ENCODE assay signal across 9 cellular contexts in the genomic region with DNA sequence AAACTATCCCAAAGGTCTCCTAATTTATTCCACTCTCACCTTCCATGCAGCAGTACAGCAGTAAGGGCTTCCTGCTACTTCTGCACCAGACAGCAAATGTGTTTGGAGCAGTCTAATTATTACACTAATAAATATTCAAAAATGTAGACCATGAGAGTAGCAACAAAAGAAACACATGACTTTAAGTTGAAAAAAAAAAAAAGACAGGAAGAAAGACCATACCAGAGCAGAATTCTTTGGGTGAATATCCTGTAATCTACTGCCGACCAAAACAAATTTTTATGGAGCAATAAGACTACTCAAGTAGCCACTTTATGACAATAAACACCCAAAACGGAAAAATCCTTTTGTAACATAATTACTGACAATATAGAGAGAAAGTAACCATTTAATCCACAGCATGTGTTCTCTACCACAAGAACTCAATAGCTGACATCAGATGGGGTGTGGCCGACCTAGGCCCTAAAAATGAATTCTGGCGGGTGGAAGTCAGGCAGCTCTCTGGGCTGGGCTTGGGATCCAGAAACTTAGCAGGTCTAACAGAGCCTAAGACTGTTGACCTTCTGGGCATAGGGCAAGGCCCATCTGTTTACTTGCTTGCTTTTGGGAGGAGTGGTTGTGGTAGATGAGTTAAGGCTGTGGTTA. TPM values are rescaled to one million over a fixed set of nuclear protein-coding genes. Genes with fewer than 3 reads are reported as not detected.
DNase-seq lines count a peak whose midpoint lies in the region; TF ChIP-seq lines count a peak whose summit lies in the region.
"Had no signal": no experiment of that assay in that cellular context is flagged by ENCODE, and none has a peak within 500 bp of the region (broad histone marks: within the 10 kb centered on the region; RNA-seq: fewer than 3 reads in every experiment).

No MANE protein-coding gene starts in this region.

- CTCF ChIA-PET in MCF 10A (lab: Yijun Ruan, JAX), result interaction anchor here (0.7 to 1.4 kb wide), 2 partner anchors 155 to 1641 kb away, joined by 3 to 5 read pairs; no protein-coding TSS in a partner anchor
- CTCF ChIA-PET in Caco-2 (lab: Charles Lee), result no interaction called here

- H3K4me1 ChIP-seq in GM23248 (ENCODE audit: insufficient read depth) (peaks cover 53% of the 10 kb centered on the region), sigmoid colon (peaks cover 0 to 49% (median 30%) of the 10 kb centered on the region in 4 donors), neuronal stem cell (ENCODE audit: control insufficient read depth in 2 of 2, insufficient read depth in 1 of 2, low read depth in 1 of 2, low read length in 2 of 2) (peaks cover 0 to 17% of the 10 kb centered on the region in 2 donors), Caco-2 (peaks cover 15% of the 10 kb centered on the region)

- H2BK5ac ChIP-seq in neuronal stem cell (ENCODE audit: low read length), result no peak overlapping the region

- TF ChIP-seq EP300 in sigmoid colon (IDR thresholded peaks at IDR 0.05), result no peak

- no TSS peak for BruUV-seq in MCF 10A (replicated peaks; lab: Mats Ljungman, UMichigan)
- BruUV-seq in Caco-2 (replicated peaks; lab: Mats Ljungman, UMichigan), result no TSS peak

- H3K79me2 ChIP-seq in GM23248 (ENCODE audit: insufficient read depth), result peaks cover 92% of the 10 kb centered on the region

- peak overlapping the region; percentile 76 for H3K4me2 ChIP-seq in GM23248 (ENCODE audit: unreplicated experiment)
- H3K4me2 ChIP-seq in neuronal stem cell (ENCODE audit: insufficient read depth, low read length, poor library complexity, severe bottlenecking), result no peak overlapping the region

- no peak overlapping the region for H2BK15ac ChIP-seq in neuronal stem cell (ENCODE audit: low read length)

- WGBS in GM23248 (ENCODE audit: low coverage in 1 of 2, low lambda C conversion rate in 2 of 2, missing lambda C conversion rate in 2 of 2), 2 experiments, result 10 to 17% methylated on average over 4 of the region's 4 CpGs
- 7 to 44% methylated on average over 4 of the region's 4 CpGs for WGBS in sigmoid colon, 2 donors
- no CpG with 5 or more reads among the region's 4 CpGs for WGBS in neuronal stem cell (ENCODE audit: extremely low coverage in 2 of 2, insufficient read length in 2 of 2, insufficient replicate concordance in 1 of 2), 2 donors

- POLR2A ChIA-PET in MCF 10A (lab: Yijun Ruan, JAX), result interaction anchor here (0.6 to 0.9 kb wide), 2 partner anchors 715 to 1352 kb away, joined by 4 read pairs; a partner anchor contains a TSS
- POLR2A ChIA-PET in Caco-2 (lab: Charles Lee), result no interaction called here

- peak overlapping the region; percentile 22; the same call in 1 of the 2 replicates for H2AFZ ChIP-seq in GM23248
- no peak overlapping the region for H2AFZ ChIP-seq in neuronal stem cell (ENCODE audit: low read length)

- H3K9me3 Mint-ChIP-seq in MCF 10A (ENCODE audit: unreplicated experiment), result no peaks in the 10 kb centered on the region
- H3K9me3 Mint-ChIP-seq in Caco-2 (ENCODE audit: unreplicated experiment), result no peaks in the 10 kb centered on the region
- H3K9me3 Mint-ChIP-seq in mesothelial cell of epicardium, result no peaks in the 10 kb centered on the region

- H3K9ac ChIP-seq in GM23248 (peak overlapping the region; percentile 41), neuronal stem cell (ENCODE audit: low read depth, low read length, poor library complexity) (no peak overlapping the region)

- H3K4me3 Mint-ChIP-seq in MCF 10A (ENCODE audit: unreplicated experiment) (no peak overlapping the region), Caco-2 (ENCODE audit: unreplicated experiment) (no peak overlapping the region), mesothelial cell of epicardium (no peak overlapping the region)

- H3K4me3 ChIP-seq in GM23248 (peak overlapping the region; percentile 41), sigmoid colon (no peak overlapping the region), neuronal stem cell (ENCODE audit: low read length in 2 of 2) (no peak overlapping the region), Caco-2 (ENCODE audit: low read depth, low read length) (no peak overlapping the region)

- H4K20me1 ChIP-seq in GM23248 (ENCODE audit: insufficient read depth), result no peaks in the 10 kb centered on the region

- H3K27ac ChIP-seq in GM23248 (peak overlapping the region; percentile 67), sigmoid colon (peak overlapping the region in 3 of 4 donors; percentile 25 to 98 (median 95)), neuronal stem cell (replicated peaks; ENCODE audit: low read length) (no peak overlapping the region)

- H3K23ac ChIP-seq in neuronal stem cell (ENCODE audit: low read depth, low read length, poor library complexity), result no peak overlapping the region

- H3K27ac Mint-ChIP-seq in MCF 10A (ENCODE audit: low read depth, unreplicated experiment), result peak overlapping the region; percentile 87
- H3K27ac Mint-ChIP-seq in Caco-2 (ENCODE audit: unreplicated experiment), result no peak overlapping the region
- no peak overlapping the region for H3K27ac Mint-ChIP-seq in mesothelial cell of epicardium

- no peak overlapping the region for H3K4ac ChIP-seq in neuronal stem cell (ENCODE audit: low read length)

- H3K27me3 Mint-ChIP-seq in MCF 10A (ENCODE audit: insufficient read depth, unreplicated experiment), result no peaks in the 10 kb centered on the region
- no peaks in the 10 kb centered on the region for H3K27me3 Mint-ChIP-seq in Caco-2 (ENCODE audit: insufficient read depth, unreplicated experiment)
- no peaks in the 10 kb centered on the region for H3K27me3 Mint-ChIP-seq in mesothelial cell of epicardium (ENCODE audit: low read depth)

- H3K27me3 ChIP-seq in GM23248 (replicated peaks; ENCODE audit: insufficient read depth), result no peaks in the 10 kb centered on the region
- no peaks in the 10 kb centered on the region for H3K27me3 ChIP-seq in sigmoid colon
- H3K27me3 ChIP-seq in neuronal stem cell (ENCODE audit: control insufficient read depth in 3 of 3, insufficient read depth in 3 of 3, low read depth in 1 of 3, low read length in 3 of 3), result no peaks in the 10 kb centered on the region
- no peaks in the 10 kb centered on the region for H3K27me3 ChIP-seq in Caco-2 (replicated peaks; ENCODE audit: control insufficient read depth, insufficient read depth, low read length)

- TF ChIP-seq CTCF in MCF 10A (IDR thresholded peaks at IDR 0.05; ENCODE audit: unreplicated experiment) (no peak), sigmoid colon (IDR thresholded peaks at IDR 0.05) (no peak), Caco-2 (IDR thresholded peaks at IDR 0.05; ENCODE audit: insufficient read depth in 1 of 2, low read depth in 1 of 2, low read length in 1 of 2, severe bottlenecking in 1 of 2, unreplicated experiment in 1 of 2) (no peak), mesothelial cell of epicardium (IDR thresholded peaks at IDR 0.05; ENCODE audit: unreplicated experiment) (no peak)

- no peak for TF ChIP-seq POLR2A in sigmoid colon (IDR thresholded peaks at IDR 0.05)

- no peak overlapping the region for H2BK12ac ChIP-seq in neuronal stem cell (ENCODE audit: low read length)

- H3F3A ChIP-seq in GM23248 (ENCODE audit: insufficient read depth), result peaks cover 59% of the 10 kb centered on the region

- no peak overlapping the region for H2BK120ac ChIP-seq in neuronal stem cell (ENCODE audit: low read depth, low read length)

- no peaks in the 10 kb centered on the region for H3K79me1 ChIP-seq in neuronal stem cell (ENCODE audit: low read depth, low read length)

- no peaks in the 10 kb centered on the region for H3K9me2 ChIP-seq in GM23248 (ENCODE audit: insufficient read depth)

- no peaks in the 10 kb centered on the region for H3K9me3 ChIP-seq in GM23248 (ENCODE audit: low read depth)
- no peaks in the 10 kb centered on the region for H3K9me3 ChIP-seq in sigmoid colon
- H3K9me3 ChIP-seq in neuronal stem cell (replicated peaks in 1 of 2; ENCODE audit: control insufficient read depth in 2 of 2, insufficient read depth in 1 of 2, low read depth in 1 of 2, low read length in 2 of 2), result no peaks in the 10 kb centered on the region
- H3K9me3 ChIP-seq in Caco-2, result no peaks in the 10 kb centered on the region

- peaks cover 6% of the 10 kb centered on the region for H3K36me3 Mint-ChIP-seq in MCF 10A (ENCODE audit: insufficient read depth, unreplicated experiment)
- H3K36me3 Mint-ChIP-seq in Caco-2 (ENCODE audit: insufficient read depth, unreplicated experiment), result no peaks in the 10 kb centered on the region
- H3K36me3 Mint-ChIP-seq in mesothelial cell of epicardium, result no peaks in the 10 kb centered on the region

- H3K14ac ChIP-seq in neuronal stem cell (ENCODE audit: low read length), result no peak overlapping the region

- DNase-seq in GM23248 (peak; percentile 59), OCI-M1 (lab: John Stamatoyannopoulos, UW) (peak; percentile 79), MCF 10A (ENCODE audit: unreplicated experiment) (peak; percentile 20), sigmoid colon (no peak), neuronal stem cell (ENCODE audit: low spot score) (no peak), NK-92 (lab: John Stamatoyannopoulos, UW; ENCODE audit: unreplicated experiment) (no peak), Caco-2 (no peak), mesothelial cell of epicardium (ENCODE audit: low spot score in 2 of 2, unreplicated experiment in 2 of 2) (no peak)
- DNase-seq: NCI-H526 treated with DMSO at 0.1 percent for 48 hours had no signal

- no peak overlapping the region for H2AK5ac ChIP-seq in neuronal stem cell (ENCODE audit: low read depth, low read length)

- H3K36me3 ChIP-seq in GM23248 (ENCODE audit: low read depth) (no peaks in the 10 kb centered on the region), sigmoid colon (no peaks in the 10 kb centered on the region), neuronal stem cell (replicated peaks in 1 of 2; ENCODE audit: control insufficient read depth in 2 of 2, insufficient read depth in 2 of 2, low read length in 2 of 2) (no peaks in the 10 kb centered on the region), Caco-2 (ENCODE audit: control insufficient read depth, insufficient read depth, low read length) (no peaks in the 10 kb centered on the region)

- in situ Hi-C loops in GM23248 (cut with MboI), result no loop called here

- no peak overlapping the region for H4K8ac ChIP-seq in neuronal stem cell (ENCODE audit: low read depth, low read length)

- H4K91ac ChIP-seq in neuronal stem cell (ENCODE audit: low read depth, low read length, poor library complexity), result no peak overlapping the region

- intact Hi-C loops in MCF 10A (cut with micrococcal nuclease) (loop anchor here (5.0 to 10.0 kb wide), 4 partner anchors 192 to 1125 kb away; no protein-coding TSS in a partner anchor), sigmoid colon (cut with DNase I) (loop anchor here (5.0 to 10.0 kb wide), 4 partner anchors 52 to 362 kb away; no protein-coding TSS in a partner anchor), Caco-2 (cut with micrococcal nuclease; ENCODE audit: unreplicated experiment) (loop anchor here (10.0 kb wide), 2 partner anchors 185 to 375 kb away; no protein-coding TSS in a partner anchor)

- no peak overlapping the region for H3K18ac ChIP-seq in neuronal stem cell (ENCODE audit: low read length)

- H3K4me1 Mint-ChIP-seq in MCF 10A (ENCODE audit: insufficient read depth, unreplicated experiment) (peaks cover 24% of the 10 kb centered on the region), Caco-2 (ENCODE audit: low read depth, unreplicated experiment) (peaks cover 14% of the 10 kb centered on the region), mesothelial cell of epicardium (peaks cover 41% of the 10 kb centered on the region)

RNA-seq across cellular contexts. Expression of a gene that starts 4.6 kb away (rescaled TPM):
- 17.3 and 19.8 TPM in 2 replicates for total RNA-seq in GM23248 (2014; rRNA removed; shearing (Covaris generic))
- polyA plus RNA-seq in GM23248 (2016; fragmentation: Nextera tagmentation; extraction: Ambion mirVana) (12.2 and 12.8 TPM in 2 replicates), sigmoid colon (1 to 10 TPM in 1 of 3 donors, under 1 TPM in 2; 0.46 to 3.0 (median 0.60) TPM)
- total RNA-seq in MCF 10A (2022) (7.2 and 10.0 TPM in 2 replicates), sigmoid colon (10 to 100 TPM; 12.2 to 16.1 (median 13.7) TPM), Caco-2 (2022) (14.0 and 14.7 TPM in 2 replicates), mesothelial cell of epicardium (29.4 to 33.9 TPM (median 31.0 TPM) in 3 replicates)
- polyA plus RNA-seq in neuronal stem cell (2013, experiment 1 of 2), result 5.4 TPM
- 5.6 TPM for polyA plus RNA-seq in neuronal stem cell (2013, experiment 2 of 2)

Comparison
In these comparisons a context has a peak if more than half of its experiments do, and no peak if none do; other contexts are left out.
1. DNase-seq: peak in GM23248 (single experiment), OCI-M1 (single experiment) and MCF 10A (single experiment); none in sigmoid colon (single experiment), neuronal stem cell (single experiment), NK-92 (single experiment), Caco-2 (0 of 2) and mesothelial cell of epicardium (0 of 2).